Comparison of ENCODE assay signal across 27 cellular contexts in genomic region chr1:71448444-71448843, GRCh38.
"Had no signal": no experiment of that assay in that cellular context is flagged by ENCODE, and none has a peak within 500 bp of the region (broad histone marks: within the 10 kb centered on the region; RNA-seq: fewer than 3 reads in every experiment).

No MANE protein-coding gene starts in this region.

- H3K36me3 ChIP-seq: adrenal gland, breast epithelium had no signal

- H3K4me1 ChIP-seq: adrenal gland, body of pancreas, breast epithelium had no signal

- DNase-seq: activated CD4-positive, alpha-beta memory T cell treated with anti-CD3 and anti-CD28 coated beads for 36 hours; activated CD4-positive, alpha-beta T cell treated with anti-CD3 and anti-CD28 coated beads for 36 hours; activated CD4-positive, alpha-beta T cell treated with anti-CD3 and anti-CD28 coated beads, Interleukin-2, amount 10 ng/mL, durations not matched to agents 7 days and 5 days; activated CD8-positive, alpha-beta memory T cell treated with anti-CD3 and anti-CD28 coated beads, Interleukin-2, amount 50 U/mL, for 4 hours; activated gamma-delta T cell treated with Interleukin-2 at 50 U/mL for 16 hours; activated naive CD4-positive, alpha-beta T cell treated with anti-CD3 and anti-CD28 coated beads for 36 hours; activated T-cell treated with anti-CD3 and anti-CD28 coated beads for 4 hours; activated T-cell treated with anti-CD3 and anti-CD28 coated beads, Interleukin-2, amount 50 U/mL, for 4 hours; adrenal gland; body of pancreas; cortex of kidney; MM.1S; NCI-H1048; NCI-H1105 treated with DMSO at 0.1 percent for 48 hours; NCI-H1436 treated with DMSO at 0.1 percent for 48 hours; NCI-H1694 treated with DMSO at 0.1 percent for 48 hours; NCI-H2029; NCI-H345; NCI-H524 treated with DMSO at 0.1 percent for 48 hours; PC-9; Right ventricle myocardium superior; SW 1271; T-helper 1 cell; T-helper 2 cell; T-helper 9 cell had no signal

- H3K9me3 ChIP-seq: adrenal gland, body of pancreas, breast epithelium had no signal

- ATAC-seq: activated CD4-positive, alpha-beta T cell treated with anti-CD3 and anti-CD28 coated beads for 36 hours; activated naive CD4-positive, alpha-beta T cell treated with anti-CD3 and anti-CD28 coated beads, Interleukin-2, amount 50 U/mL, for 72 hours; activated T-cell treated with anti-CD3 and anti-CD28 coated beads, Interleukin-2, amount 50 U/mL, for 4 hours; body of pancreas had no signal

- H3K27me3 ChIP-seq: adrenal gland, body of pancreas, breast epithelium had no signal

- H3K4me3 ChIP-seq: adrenal gland, body of pancreas, breast epithelium, PC-9 had no signal

- H3K27ac ChIP-seq: adrenal gland, body of pancreas, breast epithelium, PC-9 had no signal
